9 cellular contexts compared by ENCODE assay signal in the genomic region with DNA sequence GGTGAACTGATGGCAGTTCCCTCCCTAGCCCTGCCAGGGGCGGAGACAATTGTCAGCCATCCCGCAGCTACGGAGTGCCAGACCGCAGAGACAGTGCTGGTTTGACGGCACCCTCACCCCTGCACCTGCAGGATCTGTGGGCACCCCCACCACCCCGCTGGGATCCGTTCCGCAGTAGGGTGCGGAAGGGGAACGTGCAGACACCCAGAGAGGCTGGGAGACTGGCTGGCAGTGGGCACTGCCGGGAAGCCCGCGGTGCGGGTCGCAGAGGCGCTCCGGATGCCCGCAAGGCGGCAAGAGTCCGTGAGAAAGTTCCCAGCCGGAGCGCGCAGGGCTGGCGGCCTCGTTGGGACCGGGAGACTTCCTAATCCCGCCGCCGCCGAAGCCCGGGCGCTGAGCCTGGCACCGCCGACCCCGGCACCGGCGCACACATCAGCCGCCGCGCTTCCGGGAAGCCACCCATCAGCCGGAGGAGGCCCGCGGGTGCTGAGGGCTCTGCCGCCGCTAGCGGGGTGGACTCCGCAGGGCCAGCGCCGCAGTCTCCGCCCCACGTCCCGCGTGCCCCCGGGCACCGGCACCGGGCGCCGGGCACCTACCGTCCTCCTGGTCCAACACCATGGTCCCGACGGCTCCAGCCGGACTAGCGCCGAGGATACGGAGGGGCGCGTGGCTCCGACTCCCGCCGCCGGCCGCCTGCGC. TPM values are rescaled to one million over a fixed set of nuclear protein-coding genes. Genes with fewer than 3 reads are reported as not detected.
A peak's percentile ranks its signal among the peaks of the same experiment; 100 is the strongest.
DNase-seq lines count a peak whose midpoint lies in the region; ATAC-seq, FAIRE-seq and TF ChIP-seq lines count a peak whose summit lies in the region.
"Had no signal": no experiment of that assay in that cellular context is flagged by ENCODE, and none has a peak within 500 bp of the region (broad histone marks: within the 10 kb centered on the region; RNA-seq: fewer than 3 reads in every experiment).

No MANE protein-coding gene starts in this region.

- peaks cover 14% of the 10 kb centered on the region for H3K9me3 Mint-ChIP-seq in glutamatergic neuron (ENCODE audit: unreplicated experiment)
- H3K9me3 Mint-ChIP-seq: central memory CD8-positive, alpha-beta T cell had no signal

- 3 to 5% (median 4%) methylated on average over 29 to 74 of the region's 74 CpGs for WGBS in psoas muscle, 3 donors

- H3K27ac Mint-ChIP-seq in T-helper 17 cell (no peak overlapping the region), glutamatergic neuron (ENCODE audit: unreplicated experiment) (no peak overlapping the region)

- H3K27ac ChIP-seq in psoas muscle: no peak overlapping the region

- no peaks in the 10 kb centered on the region for H3K36me3 ChIP-seq in psoas muscle (ENCODE audit: insufficient read depth in 1 of 2, low read depth in 1 of 2)

- TF ChIP-seq CTCF in glutamatergic neuron (IDR thresholded peaks at IDR 0.05; ENCODE audit: partially characterized antibody, unreplicated experiment): no peak
- TF ChIP-seq CTCF in psoas muscle (IDR thresholded peaks at IDR 0.05): no peak

- intact Hi-C loops in psoas muscle (cut with DNase I): no loop called here

- H3K4me3 Mint-ChIP-seq in T-helper 17 cell: peak overlapping the region; percentile 49
- H3K4me3 Mint-ChIP-seq in glutamatergic neuron (ENCODE audit: unreplicated experiment): no peak overlapping the region

- H3K27me3 Mint-ChIP-seq in T-helper 17 cell (peaks cover 70% of the 10 kb centered on the region), glutamatergic neuron (ENCODE audit: unreplicated experiment) (peaks cover 29% of the 10 kb centered on the region)

- peaks cover 3% of the 10 kb centered on the region for H3K36me3 Mint-ChIP-seq in T-helper 17 cell (ENCODE audit: low read depth)
- no peaks in the 10 kb centered on the region for H3K36me3 Mint-ChIP-seq in glutamatergic neuron (ENCODE audit: unreplicated experiment)

- peaks cover 0 to 64% (median 23%) of the 10 kb centered on the region in 3 donors for H3K27me3 ChIP-seq in psoas muscle (ENCODE audit: insufficient read depth in 3 of 3, low read length in 2 of 3)

- ATAC-seq in T-helper 17 cell: peak; percentile 65
- ATAC-seq in psoas muscle: peak; percentile 16 to 42 (median 24)
- ATAC-seq in HG02885 (IDR thresholded peaks at IDR 0.05; ENCODE audit: poor library complexity, unreplicated experiment): no peak

- H3K9me3 ChIP-seq in T-helper 17 cell (ENCODE audit: control insufficient read depth, low read length, poor library complexity, severe bottlenecking) (no peaks in the 10 kb centered on the region), psoas muscle (no peaks in the 10 kb centered on the region)

- in situ Hi-C loops in G401 (cut with HindIII; ENCODE audit: low sequenced_read_pairs): no loop called here

- peaks cover 5% of the 10 kb centered on the region for H3K4me1 ChIP-seq in psoas muscle

- H3K4me1 Mint-ChIP-seq in T-helper 17 cell: peaks cover 11% of the 10 kb centered on the region
- H3K4me1 Mint-ChIP-seq in glutamatergic neuron (ENCODE audit: low read depth, unreplicated experiment): peaks cover 13% of the 10 kb centered on the region

- H3K4me3 ChIP-seq in psoas muscle: peak overlapping the region; percentile 67

- TF ChIP-seq POLR2A in GM12892 (IDR thresholded peaks at IDR 0.05; ENCODE audit: low read depth, low read length): no peak

- peak; percentile 41 for DNase-seq in GM12892 (ENCODE audit: insufficient read length)
- no peak for DNase-seq in T-helper 17 cell
- DNase-seq in glutamatergic neuron: peak; percentile 53
- DNase-seq in psoas muscle: no peak
- no peak for DNase-seq in cerebellum (ENCODE audit: low spot score)
- DNase-seq in G401 (ENCODE audit: low spot score): no peak
- no peak for DNase-seq in kidney tubule cell (ENCODE audit: low spot score)

- no peak for FAIRE-seq in GM12892 (lab: Jason Lieb, UNC)

RNA-seq across cellular contexts. Expression of a gene that starts 4.3 kb away (rescaled TPM):
- polyA plus RNA-seq in GM12892 (2012; ENCODE audit: missing spikeins): not detected
- total RNA-seq in T-helper 17 cell: not detected
- 5.7 TPM for total RNA-seq in glutamatergic neuron (ENCODE audit: unreplicated experiment)
- 1 to 10 TPM; 3.2 to 9.3 (median 4.4) TPM for total RNA-seq in psoas muscle
- polyA plus RNA-seq in psoas muscle: 1 to 10 TPM in 2 of 3 donors, under 1 TPM in 1; 0.74 to 3.0 (median 2.0) TPM
- total RNA-seq in cerebellum: 4.8 TPM
- not detected in 2 replicates for total RNA-seq in G401 (2014; rRNA removed; shearing (Covaris generic))

Comparison
In these comparisons a context has a peak if more than half of its experiments do, and no peak if none do; other contexts are left out.
1. DNase-seq: peak in GM12892 (single experiment) and glutamatergic neuron (single experiment); none in T-helper 17 cell (0 of 3), psoas muscle (0 of 2), cerebellum (single experiment), G401 (single experiment) and kidney tubule cell (single experiment).